1 cellular context compared by ENCODE assay signal in genomic region chr2:218396688-218397501, GRCh38.
TF ChIP-seq lines count a peak whose summit lies in the region.

No MANE protein-coding gene starts in this region.

TF ChIP-seq in HepG2, 621 proteins besides CTCF, POLR2A, EP300 and RAD21 (continues in another document):
- TF ChIP-seq ZC3H13 (CRISPR knock-in tag; IDR thresholded peaks at IDR 0.05): peak; percentile 92; the same call in 1 of the 2 replicates
- TF ChIP-seq RARA (CRISPR knock-in tag; IDR thresholded peaks at IDR 0.05): peak; percentile 66
- TF ChIP-seq ZNF747 (CRISPR knock-in tag; IDR thresholded peaks at IDR 0.05; ENCODE audit: borderline replicate concordance): no peak; the same call in 1 of the 2 replicates
- TF ChIP-seq CBX1 (IDR thresholded peaks at IDR 0.05; ENCODE audit: low read depth): peak; percentile 29
- peak; percentile 50; the same call in 1 of the 2 replicates for TF ChIP-seq ZNF792 (CRISPR knock-in tag; IDR thresholded peaks at IDR 0.05)
- peak; percentile 34; the same call in 1 of the 2 replicates for TF ChIP-seq ZNF879 (CRISPR knock-in tag; IDR thresholded peaks at IDR 0.05)
- no peak for TF ChIP-seq ELF1 (CRISPR knock-in tag; IDR thresholded peaks at IDR 0.05)
- peak; percentile 88; the same call in 1 of the 2 replicates for TF ChIP-seq CAMTA2 (CRISPR knock-in tag; IDR thresholded peaks at IDR 0.05; ENCODE audit: borderline replicate concordance)
- peak; percentile 72; the same call in 1 of the 2 replicates for TF ChIP-seq HIC2 (CRISPR knock-in tag; IDR thresholded peaks at IDR 0.05; ENCODE audit: low read depth)
- peak; percentile 87 for TF ChIP-seq TGIF2 (CRISPR knock-in tag; IDR thresholded peaks at IDR 0.05)
- TF ChIP-seq ZHX1 (CRISPR knock-in tag; IDR thresholded peaks at IDR 0.05; ENCODE audit: low read depth): 0 out of 2 replicates have a peak, but pooled peaks have one; percentile 30
- no peak for TF ChIP-seq ZNF496 (CRISPR knock-in tag; IDR thresholded peaks at IDR 0.05; ENCODE audit: insufficient replicate concordance)
- TF ChIP-seq MIER3 (CRISPR knock-in tag; IDR thresholded peaks at IDR 0.05; ENCODE audit: borderline replicate concordance): 0 out of 2 replicates have a peak, but pooled peaks have one; percentile 23
- 0 out of 2 replicates have a peak, but pooled peaks have one; percentile 1 for TF ChIP-seq BCL3 (CRISPR knock-in tag; IDR thresholded peaks at IDR 0.05)
- 0 out of 2 replicates have a peak, but pooled peaks have one; percentile 17 for TF ChIP-seq ZNF160 (CRISPR knock-in tag; IDR thresholded peaks at IDR 0.05)
- no peak; the same call in 1 of the 2 replicates for TF ChIP-seq ZNF790 (CRISPR knock-in tag; IDR thresholded peaks at IDR 0.05; ENCODE audit: borderline replicate concordance)
- no peak; the same call in 1 of the 2 replicates for TF ChIP-seq ZNF576 (CRISPR knock-in tag; IDR thresholded peaks at IDR 0.05)
- 0 out of 2 replicates have a peak, but pooled peaks have one; percentile 44 for TF ChIP-seq ZBTB21 (CRISPR knock-in tag; IDR thresholded peaks at IDR 0.05)
- peak; percentile 38; the same call in 1 of the 2 replicates for TF ChIP-seq POGK (CRISPR knock-in tag; conservative IDR thresholded peaks at IDR 0.05)
- TF ChIP-seq ZNF607 (CRISPR knock-in tag; IDR thresholded peaks at IDR 0.05; ENCODE audit: borderline replicate concordance): 0 out of 2 replicates have a peak, but pooled peaks have one; percentile 7
- peak; percentile 25; the same call in 1 of the 2 replicates for TF ChIP-seq RXRA (CRISPR knock-in tag; IDR thresholded peaks at IDR 0.05)
- 0 out of 2 replicates have a peak, but pooled peaks have one; percentile 37 for TF ChIP-seq MIXL1 (CRISPR knock-in tag; IDR thresholded peaks at IDR 0.05)
- peak; percentile 62; the same call in 1 of the 2 replicates for TF ChIP-seq SAP130 (CRISPR knock-in tag; IDR thresholded peaks at IDR 0.05; ENCODE audit: low read depth)
- peak; percentile 30; the same call in 1 of the 2 replicates for TF ChIP-seq ZNF281 (CRISPR knock-in tag; IDR thresholded peaks at IDR 0.05; ENCODE audit: borderline replicate concordance)
- TF ChIP-seq ESRRA (CRISPR knock-in tag; IDR thresholded peaks at IDR 0.05; ENCODE audit: low read depth): peak; percentile 43; the same call in 1 of the 2 replicates
- no peak for TF ChIP-seq U2AF2 (IDR thresholded peaks at IDR 0.05; ENCODE audit: low read depth, low read length)
- TF ChIP-seq BORCS8-MEF2B (CRISPR knock-in tag; IDR thresholded peaks at IDR 0.05): no peak
- no peak for TF ChIP-seq GATAD2A (CRISPR knock-in tag; IDR thresholded peaks at IDR 0.05)
- TF ChIP-seq NFAT5 (CRISPR knock-in tag; IDR thresholded peaks at IDR 0.05): no peak
- no peak; the same call in 1 of the 2 replicates for TF ChIP-seq FOXC1 (CRISPR knock-in tag; IDR thresholded peaks at IDR 0.05; ENCODE audit: borderline replicate concordance)
- TF ChIP-seq RBM22 (optimal IDR thresholded peaks at IDR 0.05; ENCODE audit: low read length): peak; percentile 12
- TF ChIP-seq FOXM1 (CRISPR knock-in tag; IDR thresholded peaks at IDR 0.05): no peak
- no peak for TF ChIP-seq ZKSCAN5 (CRISPR knock-in tag; IDR thresholded peaks at IDR 0.05)
- no peak for TF ChIP-seq GPN1 (CRISPR knock-in tag; IDR thresholded peaks at IDR 0.05; ENCODE audit: borderline replicate concordance)
- no peak for TF ChIP-seq MAFG (CRISPR knock-in tag; IDR thresholded peaks at IDR 0.05)
- TF ChIP-seq ZFP82 (CRISPR knock-in tag; IDR thresholded peaks at IDR 0.05; ENCODE audit: borderline replicate concordance): no peak
- peak in 1 of 2 experiments; percentile 53; a peak in 2 of 4 replicates for TF ChIP-seq KLF16 (CRISPR knock-in tag; IDR thresholded peaks at IDR 0.05)
- 0 out of 2 replicates have a peak, but pooled peaks have one; percentile 55 for TF ChIP-seq ZBTB34 (CRISPR knock-in tag; IDR thresholded peaks at IDR 0.05)
- no peak for TF ChIP-seq ETV6 (CRISPR knock-in tag; conservative IDR thresholded peaks at IDR 0.05)
- TF ChIP-seq BRCA1 (CRISPR knock-in tag; IDR thresholded peaks at IDR 0.05): no peak
- TF ChIP-seq BHLHE40 (IDR thresholded peaks at IDR 0.05; ENCODE audit: low read length): 0 out of 2 replicates have a peak, but pooled peaks have one; percentile 36
- no peak for TF ChIP-seq DDIT3 (CRISPR knock-in tag; IDR thresholded peaks at IDR 0.05)
- TF ChIP-seq ATAD3A (CRISPR knock-in tag; IDR thresholded peaks at IDR 0.05): no peak
- no peak for TF ChIP-seq EHMT2 (IDR thresholded peaks at IDR 0.05; ENCODE audit: borderline replicate concordance, low read depth, low read length)
- TF ChIP-seq GATAD1 (CRISPR knock-in tag; IDR thresholded peaks at IDR 0.05): no peak
- TF ChIP-seq MTA1 (CRISPR knock-in tag; IDR thresholded peaks at IDR 0.05; ENCODE audit: borderline replicate concordance): no peak; the same call in 1 of the 2 replicates
- TF ChIP-seq ZNF772 (CRISPR knock-in tag; IDR thresholded peaks at IDR 0.05): peak; percentile 27
